ENCODE assay signal across 8 cellular contexts in the genomic region with DNA sequence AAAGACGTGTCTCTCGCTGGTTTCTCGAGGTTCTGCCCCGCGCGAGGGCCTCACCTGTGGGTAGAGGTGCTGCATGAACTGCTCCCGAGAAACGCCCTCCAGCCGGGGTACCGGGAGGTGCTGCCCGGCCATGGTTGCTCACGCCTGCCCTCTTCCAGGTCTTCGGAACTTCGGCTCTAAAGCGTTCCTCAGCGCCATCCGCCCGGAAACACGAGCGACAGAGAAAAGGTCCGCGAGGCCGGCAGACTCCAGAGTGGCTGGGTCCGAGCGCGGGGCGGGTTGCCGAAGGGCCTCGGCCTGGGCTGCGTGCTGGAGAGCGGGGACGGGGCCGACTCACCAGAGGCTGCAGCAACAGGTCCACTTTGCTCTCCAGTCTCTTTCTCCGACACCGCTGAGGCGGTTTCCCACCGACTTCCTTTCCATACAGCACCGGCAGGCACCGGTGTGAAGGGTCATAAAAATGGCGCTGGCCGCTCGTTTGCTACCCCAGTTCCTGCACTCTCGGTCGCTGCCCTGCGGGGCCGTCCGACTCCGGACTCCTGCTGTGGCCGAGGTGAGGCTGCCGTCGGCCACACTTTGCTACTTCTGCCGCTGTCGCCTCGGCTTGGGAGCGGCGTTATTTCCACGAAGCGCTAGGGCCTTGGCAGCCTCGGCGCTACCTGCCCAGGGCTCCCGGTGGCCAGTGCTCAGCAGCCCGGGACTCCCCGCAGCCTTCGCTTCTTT. TPM values are rescaled to one million over a fixed set of nuclear protein-coding genes. Genes with fewer than 3 reads are reported as not detected.
DNase-seq lines count a peak whose midpoint lies in the region; ATAC-seq, FAIRE-seq and TF ChIP-seq lines count a peak whose summit lies in the region.

A gene with protein sequence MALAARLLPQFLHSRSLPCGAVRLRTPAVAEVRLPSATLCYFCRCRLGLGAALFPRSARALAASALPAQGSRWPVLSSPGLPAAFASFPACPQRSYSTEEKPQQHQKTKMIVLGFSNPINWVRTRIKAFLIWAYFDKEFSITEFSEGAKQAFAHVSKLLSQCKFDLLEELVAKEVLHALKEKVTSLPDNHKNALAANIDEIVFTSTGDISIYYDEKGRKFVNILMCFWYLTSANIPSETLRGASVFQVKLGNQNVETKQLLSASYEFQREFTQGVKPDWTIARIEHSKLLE (plus strand): TSS at position 244 of the 723 bp plus-strand sequence. CDS start 217 bp downstream, at position 461.
A gene with protein sequence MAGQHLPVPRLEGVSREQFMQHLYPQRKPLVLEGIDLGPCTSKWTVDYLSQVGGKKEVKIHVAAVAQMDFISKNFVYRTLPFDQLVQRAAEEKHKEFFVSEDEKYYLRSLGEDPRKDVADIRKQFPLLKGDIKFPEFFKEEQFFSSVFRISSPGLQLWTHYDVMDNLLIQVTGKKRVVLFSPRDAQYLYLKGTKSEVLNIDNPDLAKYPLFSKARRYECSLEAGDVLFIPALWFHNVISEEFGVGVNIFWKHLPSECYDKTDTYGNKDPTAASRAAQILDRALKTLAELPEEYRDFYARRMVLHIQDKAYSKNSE (minus strand): TSS at position 153 of the 723 bp plus-strand sequence. CDS start 21 bp downstream, at position 132.

- H3K36me3 ChIP-seq in kidney (ENCODE audit: control insufficient read depth in 1 of 2, insufficient read depth in 2 of 2, low read length in 2 of 2), result peaks cover 6 to 18% of the 10 kb centered on the region in 2 donors

- H3K27ac ChIP-seq in kidney (ENCODE audit: low read depth in 2 of 2, low read length in 2 of 2), result peak within 1 kb of the TSS; percentile 90 to 93

- H3K4me3 ChIP-seq in kidney (ENCODE audit: low read length in 2 of 2), result peak within 1 kb of the TSS; percentile 94 to 100

- peak within 1 kb of the TSS; percentile 88 to 97 for H3K9ac ChIP-seq in kidney (ENCODE audit: low read length in 2 of 2)

- ATAC-seq in GM19043 (IDR thresholded peaks at IDR 0.05; ENCODE audit: low read depth, unreplicated experiment) (peak; percentile 81), HG03354 (IDR thresholded peaks at IDR 0.05; ENCODE audit: poor library complexity, severe bottlenecking, unreplicated experiment) (peak; percentile 88)

- TF ChIP-seq CTCF in kidney (IDR thresholded peaks at IDR 0.05; ENCODE audit: borderline replicate concordance, extremely low read depth, insufficient read depth), result peak; percentile 21

- FAIRE-seq in kidney (lab: Jason Lieb, UNC), result no peak

- intact Hi-C loops in kidney (cut with DNase I), result no loop called here

- H3K4me1 ChIP-seq in kidney (ENCODE audit: control insufficient read depth in 1 of 2, insufficient read depth in 1 of 2, low read depth in 1 of 2, low read length in 2 of 2), result peaks cover 0 to 9% of the 10 kb centered on the region in 2 donors

- peak; percentile 68 to 81 for DNase-seq in AML-193 (lab: John Stamatoyannopoulos, UW)
- DNase-seq in NCI-H460 (ENCODE audit: extremely low read depth, low read depth), result peak; percentile 79
- peak; percentile 77 for DNase-seq in activated CD4-positive, CD25-positive, alpha-beta regulatory T cell treated with anti-CD3 and anti-CD28 coated beads, Interleukin-2, amount 50 U/mL, for 72 hours
- DNase-seq in cerebellar nuclear complex (lab: John Stamatoyannopoulos, UW), result peak; percentile 22 to 57
- peak; percentile 93 for DNase-seq in kidney
- peak; percentile 85 for DNase-seq in stimulated activated CD4-positive, alpha-beta T cell treated with anti-CD3 and anti-CD28 coated beads, Interleukin-15, amount 100 ng/mL, for 24 hours

- no peaks in the 10 kb centered on the region for H3K9me3 ChIP-seq in kidney (ENCODE audit: control insufficient read depth in 1 of 2, low read length in 2 of 2)

RNA-seq across cellular contexts. Expression of the first gene that starts in this region (rescaled TPM):
- 43.1 and 45.3 TPM in 2 replicates for total RNA-seq in NCI-H460 (2014; rRNA removed; shearing (Covaris generic))
- 25.0 and 37.6 TPM in 2 replicates for polyA plus RNA-seq in NCI-H460 (2014; cell fraction: nucleus; rRNA removed)
- 16.0 TPM for total RNA-seq in kidney
- 43.1 TPM for polyA plus RNA-seq in kidney (ENCODE audit: insufficient read depth, low read depth, low replicate concordance)

RNA-seq across cellular contexts. Expression of the second gene that starts in this region (rescaled TPM):
- 16.6 and 20.2 TPM in 2 replicates for total RNA-seq in NCI-H460 (2014; rRNA removed; shearing (Covaris generic))
- polyA plus RNA-seq in NCI-H460 (2014; cell fraction: nucleus; rRNA removed), result 14.7 and 18.4 TPM in 2 replicates
- total RNA-seq in kidney, result 8.0 TPM
- 6.8 TPM for polyA plus RNA-seq in kidney (ENCODE audit: insufficient read depth, low read depth, low replicate concordance)

Comparison
In these comparisons a context has a peak if more than half of its experiments do, and no peak if none do; other contexts are left out.
1. Peak in every context shown above with its lines: DNase-seq, ATAC-seq, H3K4me3 ChIP-seq and H3K27ac ChIP-seq.
2. DNase-seq: peak in every context shown above with its lines; median percentile 93 in kidney; 85 in stimulated activated CD4-positive, alpha-beta T cell treated with anti-CD3 and anti-CD28 coated beads, Interleukin-15, amount 100 ng/mL, for 24 hours; 79 in NCI-H460; 77 in activated CD4-positive, CD25-positive, alpha-beta regulatory T cell treated with anti-CD3 and anti-CD28 coated beads, Interleukin-2, amount 50 U/mL, for 72 hours; 74 in AML-193; 40 in cerebellar nuclear complex.